8 cellular contexts compared by ENCODE assay signal in the genomic region with DNA sequence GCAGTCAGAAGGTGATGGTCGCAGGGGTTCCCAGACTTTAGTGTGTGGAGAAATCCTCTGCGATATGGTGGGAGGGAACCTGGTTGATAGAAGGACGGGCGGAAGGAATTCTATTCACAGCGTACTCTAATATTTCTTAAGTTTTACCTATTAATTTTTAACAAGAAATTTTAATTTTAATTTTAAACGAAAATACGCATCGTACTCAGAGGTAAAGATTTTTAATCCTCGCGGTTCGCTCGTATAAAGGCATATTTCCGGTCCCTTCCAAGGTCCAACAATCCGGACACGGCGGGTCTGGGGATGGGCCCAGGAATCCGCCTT. TPM values are rescaled to one million over a fixed set of nuclear protein-coding genes. Genes with fewer than 3 reads are reported as not detected.
DNase-seq lines count a peak whose midpoint lies in the region; ATAC-seq and TF ChIP-seq lines count a peak whose summit lies in the region.

No MANE protein-coding gene starts in this region.

- H3K4me3 ChIP-seq in DND-41 (ENCODE audit: low read depth in 1 of 2, low read length in 2 of 2), result peak overlapping the region in 1 of 2 experiments; percentile 70; a peak in 2 of 4 replicates
- H3K4me3 ChIP-seq in Panc1 (ENCODE audit: low read depth in 2 of 2, low read length in 2 of 2), result peak overlapping the region; percentile 67 to 70
- H3K4me3 ChIP-seq in epithelial cell of proximal tubule (ENCODE audit: low read depth, low read length), result peak overlapping the region; percentile 85

- H3K9me3 Mint-ChIP-seq in progenitor cell of endocrine pancreas (ENCODE audit: low read depth), result no peaks in the 10 kb centered on the region

- intact Hi-C loops in Panc1 (cut with micrococcal nuclease; ENCODE audit: unreplicated experiment), result no loop called here

- ATAC-seq in DND-41 (ENCODE audit: insufficient read depth, low read depth) (no peak), Panc1 (no peak), HG03354 (IDR thresholded peaks at IDR 0.05; ENCODE audit: poor library complexity, severe bottlenecking, unreplicated experiment) (no peak)

- H3K27ac ChIP-seq in DND-41 (ENCODE audit: low read length) (no peak overlapping the region), Panc1 (ENCODE audit: low read length) (peak overlapping the region; percentile 78)

- peak overlapping the region; percentile 83 for H3K4me3 Mint-ChIP-seq in progenitor cell of endocrine pancreas (ENCODE audit: low read depth)

- no TSS peak for BruUV-seq in Panc1 (replicated peaks; lab: Mats Ljungman, UMichigan)

- no peak for DNase-seq in DND-41
- no peak for DNase-seq in Panc1 (ENCODE audit: low read depth, low spot score)
- no peak for DNase-seq in epithelial cell of proximal tubule (ENCODE audit: low read depth)
- no peak for DNase-seq in progenitor cell of endocrine pancreas (ENCODE audit: low spot score, unreplicated experiment)
- no peak for DNase-seq in NCI-H82 (lab: John Stamatoyannopoulos, UW)
- DNase-seq in dermis blood vessel endothelial cell, result no peak
- no peak for DNase-seq in NCI-H1417 treated with DMSO at 0.1 percent for 48 hours (lab: John Stamatoyannopoulos, UW)

- no peaks in the 10 kb centered on the region for H3K36me3 ChIP-seq in DND-41 (ENCODE audit: insufficient read depth, low read length)
- H3K36me3 ChIP-seq in Panc1 (ENCODE audit: control insufficient read depth, insufficient read depth, low read length), result no peaks in the 10 kb centered on the region; the same call in 1 of the 2 replicates

- no peaks in the 10 kb centered on the region for H3K9me3 ChIP-seq in DND-41 (ENCODE audit: insufficient read depth, low read length, severe bottlenecking)
- H3K9me3 ChIP-seq in Panc1 (ENCODE audit: control insufficient read depth, insufficient read depth, low read depth, low read length), result no peaks in the 10 kb centered on the region

- no peak for TF ChIP-seq CTCF in DND-41 (IDR thresholded peaks at IDR 0.05; ENCODE audit: borderline replicate concordance, extremely low read depth, low read length, poor library complexity, severe bottlenecking)
- TF ChIP-seq CTCF in Panc1 (IDR thresholded peaks at IDR 0.05), result no peak
- TF ChIP-seq CTCF in epithelial cell of proximal tubule (conservative IDR thresholded peaks at IDR 0.05; ENCODE audit: low read depth, low read length), result no peak
- no peak for TF ChIP-seq CTCF in progenitor cell of endocrine pancreas (IDR thresholded peaks at IDR 0.05; ENCODE audit: unreplicated experiment)

- peak overlapping the region; percentile 86 for H3K27ac Mint-ChIP-seq in progenitor cell of endocrine pancreas

- peaks cover 7% of the 10 kb centered on the region for H3K4me1 Mint-ChIP-seq in progenitor cell of endocrine pancreas (ENCODE audit: low read depth)

- CTCF ChIA-PET in Panc1 (lab: Charles Lee), result interaction anchor here (0.6 to 0.7 kb wide), 4 partner anchors 36 to 177 kb away, joined by 3 to 8 read pairs (median 4); no protein-coding TSS in a partner anchor

- in situ Hi-C loops in Panc1 (cut with HindIII; ENCODE audit: low pct_unique_long_range_greater_than_20kb, low sequenced_read_pairs), result no loop called here

- no peaks in the 10 kb centered on the region for H3K36me3 Mint-ChIP-seq in progenitor cell of endocrine pancreas (ENCODE audit: insufficient read depth)

- H3K27me3 ChIP-seq in DND-41 (ENCODE audit: insufficient read depth, low read length, poor library complexity) (peaks cover 17% of the 10 kb centered on the region), Panc1 (ENCODE audit: control insufficient read depth, insufficient read depth, low read length) (no peaks in the 10 kb centered on the region)

- no peak overlapping the region for H2AFZ ChIP-seq in DND-41 (ENCODE audit: low read depth, low read length)

- no peaks in the 10 kb centered on the region for H3K79me2 ChIP-seq in DND-41 (ENCODE audit: insufficient read depth, low read length)

- POLR2A ChIA-PET in Panc1 (lab: Charles Lee), result interaction anchor here (0.6 to 0.9 kb wide), 2 partner anchors 60 to 67 kb away, joined by 3 to 4 read pairs; no protein-coding TSS in a partner anchor

- no peak overlapping the region for H3K9ac ChIP-seq in DND-41 (ENCODE audit: low read depth, low read length)

- H3K4me2 ChIP-seq in DND-41 (ENCODE audit: insufficient read depth, low read length), result peak overlapping the region; percentile 98

- H3K27me3 Mint-ChIP-seq in progenitor cell of endocrine pancreas, result peaks cover 4% of the 10 kb centered on the region

- no peaks in the 10 kb centered on the region; the same call in 1 of the 2 replicates for H4K20me1 ChIP-seq in DND-41 (ENCODE audit: insufficient read depth, low read length)

- H3K4me1 ChIP-seq in DND-41 (ENCODE audit: insufficient read depth, low read length), result peaks cover 21% of the 10 kb centered on the region
- H3K4me1 ChIP-seq in Panc1 (ENCODE audit: control insufficient read depth, insufficient read depth, low read length), result peaks cover 53% of the 10 kb centered on the region

RNA-seq across cellular contexts. Expression of a gene that starts 0.3 kb away (rescaled TPM):
- total RNA-seq in Panc1 (2021; ENCODE audit: unreplicated experiment) (32.0 TPM), epithelial cell of proximal tubule (10.4 and 51.8 TPM in 2 replicates), progenitor cell of endocrine pancreas (15.1 and 16.2 TPM in 2 replicates), dermis blood vessel endothelial cell (19.2 and 22.1 TPM in 2 replicates)
- polyA plus RNA-seq in Panc1 (2012; ENCODE audit: insufficient read length), result 27.4 TPM

RNA-seq across cellular contexts. Expression of a gene that starts 14.0 kb away (rescaled TPM):
- total RNA-seq in Panc1 (2021; ENCODE audit: unreplicated experiment) (5.8 TPM), epithelial cell of proximal tubule (8.5 and 102 TPM in 2 replicates), progenitor cell of endocrine pancreas (1.2 and 1.7 TPM in 2 replicates), dermis blood vessel endothelial cell (52.0 and 106 TPM in 2 replicates)
- polyA plus RNA-seq in Panc1 (2012; ENCODE audit: insufficient read length), result 2.5 TPM

RNA-seq across cellular contexts. Expression of a gene that starts 47.0 kb away (rescaled TPM):
- total RNA-seq in Panc1 (2021; ENCODE audit: unreplicated experiment), result 84.2 TPM
- 63.0 TPM for polyA plus RNA-seq in Panc1 (2012; ENCODE audit: insufficient read length)
- total RNA-seq in epithelial cell of proximal tubule, result 70.2 and 84.4 TPM in 2 replicates
- total RNA-seq in progenitor cell of endocrine pancreas, result 80.0 and 81.0 TPM in 2 replicates
- total RNA-seq in dermis blood vessel endothelial cell, result 55.0 and 75.4 TPM in 2 replicates

RNA-seq across cellular contexts. Expression of a gene that starts 47.4 kb away (rescaled TPM):
- not detected for total RNA-seq in Panc1 (2021; ENCODE audit: unreplicated experiment)
- not detected for polyA plus RNA-seq in Panc1 (2012; ENCODE audit: insufficient read length)
- total RNA-seq in epithelial cell of proximal tubule, result not detected in 2 replicates
- not detected in 2 replicates for total RNA-seq in progenitor cell of endocrine pancreas
- 0.05 TPM in 1 of 2 replicates, not detected in the other for total RNA-seq in dermis blood vessel endothelial cell
